In the genomic region with DNA sequence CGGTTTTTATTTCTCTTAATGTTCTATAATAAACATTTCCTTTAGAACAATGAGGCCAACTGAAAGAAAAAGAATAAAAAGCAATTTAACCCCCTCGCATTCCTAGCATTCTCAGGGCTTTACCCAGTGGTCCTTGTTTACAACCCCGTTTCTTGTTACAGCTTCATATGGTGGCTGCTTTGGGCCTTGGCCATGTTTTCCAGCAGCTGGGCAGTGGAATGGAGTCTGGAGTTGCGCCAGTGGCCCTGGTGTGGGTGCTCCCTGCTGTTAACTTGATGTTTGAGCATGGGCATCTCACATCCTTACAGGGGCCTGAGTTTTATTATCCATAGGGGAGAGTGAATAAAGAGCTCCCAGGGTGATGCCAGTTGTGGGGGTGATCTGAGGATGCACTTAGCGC, we compare ENCODE assay signal across 1 cellular context.
TF ChIP-seq lines count a peak whose summit lies in the region.

No MANE protein-coding gene starts in this region.

TF ChIP-seq in GM23338, 12 proteins besides CTCF, POLR2A, EP300 and RAD21 (continued from another document):
- TF ChIP-seq, protein P1, sequence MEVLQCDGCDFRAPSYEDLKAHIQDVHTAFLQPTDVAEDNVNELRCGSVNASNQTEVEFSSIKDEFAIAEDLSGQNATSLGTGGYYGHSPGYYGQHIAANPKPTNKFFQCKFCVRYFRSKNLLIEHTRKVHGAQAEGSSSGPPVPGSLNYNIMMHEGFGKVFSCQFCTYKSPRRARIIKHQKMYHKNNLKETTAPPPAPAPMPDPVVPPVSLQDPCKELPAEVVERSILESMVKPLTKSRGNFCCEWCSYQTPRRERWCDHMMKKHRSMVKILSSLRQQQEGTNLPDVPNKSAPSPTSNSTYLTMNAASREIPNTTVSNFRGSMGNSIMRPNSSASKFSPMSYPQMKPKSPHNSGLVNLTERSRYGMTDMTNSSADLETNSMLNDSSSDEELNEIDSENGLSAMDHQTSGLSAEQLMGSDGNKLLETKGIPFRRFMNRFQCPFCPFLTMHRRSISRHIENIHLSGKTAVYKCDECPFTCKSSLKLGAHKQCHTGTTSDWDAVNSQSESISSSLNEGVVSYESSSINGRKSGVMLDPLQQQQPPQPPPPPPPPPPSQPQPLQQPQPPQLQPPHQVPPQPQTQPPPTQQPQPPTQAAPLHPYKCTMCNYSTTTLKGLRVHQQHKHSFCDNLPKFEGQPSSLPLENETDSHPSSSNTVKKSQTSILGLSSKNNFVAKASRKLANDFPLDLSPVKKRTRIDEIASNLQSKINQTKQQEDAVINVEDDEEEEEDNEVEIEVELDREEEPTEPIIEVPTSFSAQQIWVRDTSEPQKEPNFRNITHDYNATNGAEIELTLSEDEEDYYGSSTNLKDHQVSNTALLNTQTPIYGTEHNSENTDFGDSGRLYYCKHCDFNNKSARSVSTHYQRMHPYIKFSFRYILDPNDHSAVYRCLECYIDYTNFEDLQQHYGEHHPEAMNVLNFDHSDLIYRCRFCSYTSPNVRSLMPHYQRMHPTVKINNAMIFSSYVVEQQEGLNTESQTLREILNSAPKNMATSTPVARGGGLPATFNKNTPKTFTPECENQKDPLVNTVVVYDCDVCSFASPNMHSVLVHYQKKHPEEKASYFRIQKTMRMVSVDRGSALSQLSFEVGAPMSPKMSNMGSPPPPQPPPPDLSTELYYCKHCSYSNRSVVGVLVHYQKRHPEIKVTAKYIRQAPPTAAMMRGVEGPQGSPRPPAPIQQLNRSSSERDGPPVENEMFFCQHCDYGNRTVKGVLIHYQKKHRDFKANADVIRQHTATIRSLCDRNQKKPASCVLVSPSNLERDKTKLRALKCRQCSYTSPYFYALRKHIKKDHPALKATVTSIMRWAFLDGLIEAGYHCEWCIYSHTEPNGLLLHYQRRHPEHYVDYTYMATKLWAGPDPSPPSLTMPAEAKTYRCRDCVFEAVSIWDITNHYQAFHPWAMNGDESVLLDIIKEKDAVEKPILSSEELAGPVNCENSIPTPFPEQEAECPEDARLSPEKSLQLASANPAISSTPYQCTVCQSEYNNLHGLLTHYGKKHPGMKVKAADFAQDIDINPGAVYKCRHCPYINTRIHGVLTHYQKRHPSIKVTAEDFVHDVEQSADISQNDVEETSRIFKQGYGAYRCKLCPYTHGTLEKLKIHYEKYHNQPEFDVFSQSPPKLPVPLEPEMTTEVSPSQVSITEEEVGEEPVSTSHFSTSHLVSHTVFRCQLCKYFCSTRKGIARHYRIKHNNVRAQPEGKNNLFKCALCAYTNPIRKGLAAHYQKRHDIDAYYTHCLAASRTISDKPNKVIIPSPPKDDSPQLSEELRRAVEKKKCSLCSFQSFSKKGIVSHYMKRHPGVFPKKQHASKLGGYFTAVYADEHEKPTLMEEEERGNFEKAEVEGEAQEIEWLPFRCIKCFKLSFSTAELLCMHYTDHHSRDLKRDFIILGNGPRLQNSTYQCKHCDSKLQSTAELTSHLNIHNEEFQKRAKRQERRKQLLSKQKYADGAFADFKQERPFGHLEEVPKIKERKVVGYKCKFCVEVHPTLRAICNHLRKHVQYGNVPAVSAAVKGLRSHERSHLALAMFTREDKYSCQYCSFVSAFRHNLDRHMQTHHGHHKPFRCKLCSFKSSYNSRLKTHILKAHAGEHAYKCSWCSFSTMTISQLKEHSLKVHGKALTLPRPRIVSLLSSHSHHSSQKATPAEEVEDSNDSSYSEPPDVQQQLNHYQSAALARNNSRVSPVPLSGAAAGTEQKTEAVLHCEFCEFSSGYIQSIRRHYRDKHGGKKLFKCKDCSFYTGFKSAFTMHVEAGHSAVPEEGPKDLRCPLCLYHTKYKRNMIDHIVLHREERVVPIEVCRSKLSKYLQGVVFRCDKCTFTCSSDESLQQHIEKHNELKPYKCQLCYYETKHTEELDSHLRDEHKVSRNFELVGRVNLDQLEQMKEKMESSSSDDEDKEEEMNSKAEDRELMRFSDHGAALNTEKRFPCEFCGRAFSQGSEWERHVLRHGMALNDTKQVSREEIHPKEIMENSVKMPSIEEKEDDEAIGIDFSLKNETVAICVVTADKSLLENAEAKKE (CRISPR knock-in tag; IDR thresholded peaks at IDR 0.05), result no peak
